8 cellular contexts compared by ENCODE assay signal in genomic region chr17:55726440-55726839, GRCh38. TPM values are rescaled to one million over a fixed set of nuclear protein-coding genes. Genes with fewer than 3 reads are reported as not detected.
DNase-seq lines count a peak whose midpoint lies in the region; ATAC-seq, FAIRE-seq and TF ChIP-seq lines count a peak whose summit lies in the region.

No MANE protein-coding gene starts in this region.

- DNase-seq in EL (peak; percentile 92), NCI-H748 treated with DMSO at 0.1 percent for 48 hours (lab: John Stamatoyannopoulos, UW) (peak; percentile 14), fibroblast of lung (ENCODE audit: low read depth in 2 of 2) (peak; percentile 93 to 98), skeletal muscle cell (ENCODE audit: low read depth) (peak; percentile 95), RCC 7860 (ENCODE audit: low spot score) (no peak)
- DNase-seq in stimulated activated naive CD8-positive, alpha-beta T cell treated with anti-CD3 and anti-CD28 coated beads, Interleukin-15, amount 100 ng/mL, for 72 hours, result no peak

- peaks cover 29% of the 10 kb centered on the region for H3K4me1 ChIP-seq in fibroblast of lung (ENCODE audit: control insufficient read depth, extremely low read depth, insufficient read depth, low read length)

- no peak overlapping the region for H3K4me3 Mint-ChIP-seq in stimulated activated naive CD8-positive, alpha-beta T cell treated with anti-CD3 and anti-CD28 coated beads, Interleukin-15, amount 100 ng/mL, for 72 hours

- H3K27me3 ChIP-seq in fibroblast of lung (ENCODE audit: control insufficient read depth, insufficient read depth, low read length), result no peaks in the 10 kb centered on the region

- no peak for FAIRE-seq in RCC 7860 (lab: Jason Lieb, UNC)

- peak overlapping the region; percentile 39 for H3K4me2 ChIP-seq in fibroblast of lung (ENCODE audit: extremely low read depth, insufficient read depth, low read length)

- no peaks in the 10 kb centered on the region for H3K79me2 ChIP-seq in fibroblast of lung (ENCODE audit: control insufficient read depth, insufficient read depth, low read length)

- H2AFZ ChIP-seq in fibroblast of lung (ENCODE audit: low read length), result no peak overlapping the region

- no peak overlapping the region for H3K9ac ChIP-seq in fibroblast of lung (ENCODE audit: insufficient read depth, low read length)

- H3K4me3 ChIP-seq in fibroblast of lung (replicated peaks in 1 of 4; ENCODE audit: control extremely low read depth in 1 of 4, insufficient read depth in 1 of 4, low read depth in 3 of 4, low read length in 4 of 4), result no peak overlapping the region
- no peak overlapping the region for H3K4me3 ChIP-seq in skeletal muscle cell (ENCODE audit: low read depth, low read length)

- no peak overlapping the region for H3K27ac Mint-ChIP-seq in stimulated activated naive CD8-positive, alpha-beta T cell treated with anti-CD3 and anti-CD28 coated beads, Interleukin-15, amount 100 ng/mL, for 72 hours

- no peaks in the 10 kb centered on the region for H4K20me1 ChIP-seq in fibroblast of lung (ENCODE audit: control insufficient read depth, extremely low read depth, insufficient read depth, low read length)

- ATAC-seq in GM19397 (IDR thresholded peaks at IDR 0.05; ENCODE audit: unreplicated experiment) (no peak), GM18498 (IDR thresholded peaks at IDR 0.05; ENCODE audit: unreplicated experiment) (no peak)
- no peak for ATAC-seq in stimulated activated naive CD8-positive, alpha-beta T cell treated with anti-CD3 and anti-CD28 coated beads, Interleukin-15, amount 100 ng/mL, for 72 hours

- H3K27me3 Mint-ChIP-seq in stimulated activated naive CD8-positive, alpha-beta T cell treated with anti-CD3 and anti-CD28 coated beads, Interleukin-15, amount 100 ng/mL, for 72 hours, result peaks cover 59% of the 10 kb centered on the region

- no peaks in the 10 kb centered on the region for H3K9me3 Mint-ChIP-seq in stimulated activated naive CD8-positive, alpha-beta T cell treated with anti-CD3 and anti-CD28 coated beads, Interleukin-15, amount 100 ng/mL, for 72 hours

- no peaks in the 10 kb centered on the region for H3K4me1 Mint-ChIP-seq in stimulated activated naive CD8-positive, alpha-beta T cell treated with anti-CD3 and anti-CD28 coated beads, Interleukin-15, amount 100 ng/mL, for 72 hours

- TF ChIP-seq CTCF in fibroblast of lung (conservative IDR thresholded peaks at IDR 0.05 in 1 of 2, IDR thresholded peaks at IDR 0.05 in 1 of 2; ENCODE audit: low read depth in 1 of 2, low read length in 2 of 2), result no peak

- no peaks in the 10 kb centered on the region for H3K9me3 ChIP-seq in fibroblast of lung (ENCODE audit: control insufficient read depth, insufficient read depth, low read depth, low read length)

- no peaks in the 10 kb centered on the region for H3K36me3 ChIP-seq in fibroblast of lung (ENCODE audit: control insufficient read depth, insufficient read depth, low read length)

- H3K27ac ChIP-seq in fibroblast of lung (ENCODE audit: insufficient read depth, low read length), result no peak overlapping the region

RNA-seq across cellular contexts. Expression of gene TMEM100, which starts 3.8 kb away (rescaled TPM):
- total RNA-seq in fibroblast of lung, result 1.7 and 2.6 TPM in 2 replicates
- polyA plus RNA-seq in fibroblast of lung, result 2.2 and 3.5 TPM in 2 replicates
- 2.3 and 4.0 TPM in 2 replicates for polyA plus RNA-seq in fibroblast of lung (2012)
- polyA minus RNA-seq in fibroblast of lung (ENCODE audit: low replicate concordance), result 0.75 and 4.9 TPM in 2 replicates

RNA-seq across cellular contexts. Expression of gene PCTP, which starts 24.4 kb away (rescaled TPM):
- 16.9 and 20.6 TPM in 2 replicates for total RNA-seq in fibroblast of lung
- polyA plus RNA-seq in fibroblast of lung, result 20.4 and 21.5 TPM in 2 replicates
- 11.8 and 11.9 TPM in 2 replicates for polyA plus RNA-seq in fibroblast of lung (2012)
- 7.3 and 12.6 TPM in 2 replicates for polyA minus RNA-seq in fibroblast of lung (ENCODE audit: low replicate concordance)

Comparison
In these comparisons a context has a peak if more than half of its experiments do, and no peak if none do; other contexts are left out.
1. DNase-seq: peak in EL (single experiment), NCI-H748 treated with DMSO at 0.1 percent for 48 hours (single experiment), fibroblast of lung (2 of 2) and skeletal muscle cell (single experiment); none in stimulated activated naive CD8-positive, alpha-beta T cell treated with anti-CD3 and anti-CD28 coated beads, Interleukin-15, amount 100 ng/mL, for 72 hours (0 of 2) and RCC 7860 (single experiment).